27 cellular contexts compared by ENCODE assay signal in genomic region chr2:237323656-237324055, GRCh38.
DNase-seq lines count a peak whose midpoint lies in the region; ATAC-seq and TF ChIP-seq lines count a peak whose summit lies in the region.
"Had no signal": no experiment of that assay in that cellular context is flagged by ENCODE, and none has a peak within 500 bp of the region (broad histone marks: within the 10 kb centered on the region; RNA-seq: fewer than 3 reads in every experiment).

No MANE protein-coding gene starts in this region.

- H3K4me1 Mint-ChIP-seq in chondrocyte (ENCODE audit: low read depth): peaks cover 55% of the 10 kb centered on the region
- H3K4me1 Mint-ChIP-seq in activated naive CD4-positive, alpha-beta T cell treated with anti-CD3 and anti-CD28 coated beads, Interleukin-2, amount 10 ng/mL, durations not matched to agents 7 days and 5 days: no peaks in the 10 kb centered on the region
- H3K4me1 Mint-ChIP-seq: activated CD4-positive, alpha-beta T cell treated with anti-CD3 and anti-CD28 coated beads, Interleukin-2, amount 10 ng/mL, durations not matched to agents 24 days and 14 days; immature natural killer cell had no signal

- in situ Hi-C loops in gastrocnemius medialis (cut with MboI; ENCODE audit: low sequenced_read_pairs in 4 of 4): no loop called here

- no peaks in the 10 kb centered on the region for H3K27me3 ChIP-seq in AG04450 (ENCODE audit: control insufficient read depth, insufficient read depth, low read length)
- no peaks in the 10 kb centered on the region for H3K27me3 ChIP-seq in lower lobe of right lung (ENCODE audit: low read depth)
- H3K27me3 ChIP-seq in gastrocnemius medialis: no peaks in the 10 kb centered on the region
- H3K27me3 ChIP-seq: BLaER1 treated with 17β-estradiol and CSF1 and Interleukin-3, amounts not matched to agents 10 nM and 100 nM; left lung; neural progenitor cell had no signal

- no peak for ATAC-seq in lower lobe of right lung
- ATAC-seq in gastrocnemius medialis: no peak
- ATAC-seq in HG03520 (IDR thresholded peaks at IDR 0.05; ENCODE audit: unreplicated experiment): no peak
- ATAC-seq: activated T-cell treated with anti-CD3 and anti-CD28 coated beads, Interleukin-2, amount 50 U/mL, for 4 hours; left lung; T-helper 17 cell had no signal

- H3K27ac ChIP-seq in AG04450 (ENCODE audit: low read depth, low read length) (peak overlapping the region; percentile 80), lower lobe of right lung (peak overlapping the region; percentile 24), gastrocnemius medialis (peak overlapping the region in 3 of 4 donors; percentile 28 to 72 (median 60))
- H3K27ac ChIP-seq: BLaER1 treated with 17β-estradiol and CSF1 and Interleukin-3, amounts not matched to agents 10 nM and 100 nM; neural progenitor cell; SK-N-MC had no signal

- no peaks in the 10 kb centered on the region for H3K9me3 Mint-ChIP-seq in chondrocyte (ENCODE audit: low read depth)
- no peaks in the 10 kb centered on the region for H3K9me3 Mint-ChIP-seq in activated naive CD4-positive, alpha-beta T cell treated with anti-CD3 and anti-CD28 coated beads, Interleukin-2, amount 10 ng/mL, durations not matched to agents 7 days and 5 days
- H3K9me3 Mint-ChIP-seq: activated CD4-positive, alpha-beta T cell treated with anti-CD3 and anti-CD28 coated beads, Interleukin-2, amount 10 ng/mL, durations not matched to agents 24 days and 14 days; activated T-cell treated with anti-CD3 and anti-CD28 coated beads, Interleukin-2, amount 50 U/mL, for 4 hours; immature natural killer cell; neural progenitor cell had no signal

- TF ChIP-seq CTCF in AG04450 (IDR thresholded peaks at IDR 0.05; ENCODE audit: low read depth, low read length): no peak
- peak; percentile 25 for TF ChIP-seq CTCF in chondrocyte (IDR thresholded peaks at IDR 0.05)
- no peak for TF ChIP-seq CTCF in lower lobe of right lung (IDR thresholded peaks at IDR 0.05)
- no peak for TF ChIP-seq CTCF in gastrocnemius medialis (IDR thresholded peaks at IDR 0.05 in 4 of 5, conservative IDR thresholded peaks at IDR 0.05 in 1 of 5)

- H3K9me3 ChIP-seq in AG04450 (ENCODE audit: control insufficient read depth, insufficient read depth, low read length): no peaks in the 10 kb centered on the region; the same call in 1 of the 2 replicates
- H3K9me3 ChIP-seq in lower lobe of right lung: no peaks in the 10 kb centered on the region
- no peaks in the 10 kb centered on the region for H3K9me3 ChIP-seq in gastrocnemius medialis
- H3K9me3 ChIP-seq: BLaER1 treated with 17β-estradiol and CSF1 and Interleukin-3, amounts not matched to agents 10 nM and 100 nM; left lung had no signal

- no peak overlapping the region for H3K4me3 Mint-ChIP-seq in chondrocyte (ENCODE audit: unreplicated experiment)
- H3K4me3 Mint-ChIP-seq in activated naive CD4-positive, alpha-beta T cell treated with anti-CD3 and anti-CD28 coated beads, Interleukin-2, amount 10 ng/mL, durations not matched to agents 7 days and 5 days: no peak overlapping the region
- H3K4me3 Mint-ChIP-seq: activated CD4-positive, alpha-beta T cell treated with anti-CD3 and anti-CD28 coated beads, Interleukin-2, amount 10 ng/mL, durations not matched to agents 24 days and 14 days; activated T-cell treated with anti-CD3 and anti-CD28 coated beads, Interleukin-2, amount 50 U/mL, for 4 hours; immature natural killer cell; neural progenitor cell; T-helper 17 cell had no signal

- peaks cover 6% of the 10 kb centered on the region for H3K36me3 Mint-ChIP-seq in chondrocyte (ENCODE audit: low read depth)
- H3K36me3 Mint-ChIP-seq in activated naive CD4-positive, alpha-beta T cell treated with anti-CD3 and anti-CD28 coated beads, Interleukin-2, amount 10 ng/mL, durations not matched to agents 7 days and 5 days: no peaks in the 10 kb centered on the region
- H3K36me3 Mint-ChIP-seq: immature natural killer cell, neural progenitor cell had no signal

- H3K4me3 ChIP-seq in AG04450 (ENCODE audit: low read depth, low read length) (no peak overlapping the region), lower lobe of right lung (no peak overlapping the region), gastrocnemius medialis (no peak overlapping the region)
- H3K4me3 ChIP-seq: BLaER1 treated with 17β-estradiol and CSF1 and Interleukin-3, amounts not matched to agents 10 nM and 100 nM; dorsolateral prefrontal cortex; left lung; neural progenitor cell; SK-N-MC had no signal

- CTCF ChIA-PET in AG04450 (lab: Charles Lee): no interaction called here
- CTCF ChIA-PET in activated naive CD4-positive, alpha-beta T cell treated with anti-CD3 and anti-CD28 coated beads, Interleukin-2, amount 10 ng/mL, durations not matched to agents 7 days and 5 days (lab: Charles Lee): no interaction called here

- H3K36me3 ChIP-seq in lower lobe of right lung: no peaks in the 10 kb centered on the region
- H3K36me3 ChIP-seq in gastrocnemius medialis: no peaks in the 10 kb centered on the region
- H3K36me3 ChIP-seq: BLaER1 treated with 17β-estradiol and CSF1 and Interleukin-3, amounts not matched to agents 10 nM and 100 nM; left lung; neural progenitor cell had no signal

- H3K27ac Mint-ChIP-seq in chondrocyte (ENCODE audit: unreplicated experiment): peak overlapping the region; percentile 77
- no peak overlapping the region for H3K27ac Mint-ChIP-seq in activated naive CD4-positive, alpha-beta T cell treated with anti-CD3 and anti-CD28 coated beads, Interleukin-2, amount 10 ng/mL, durations not matched to agents 7 days and 5 days
- H3K27ac Mint-ChIP-seq: activated CD4-positive, alpha-beta T cell treated with anti-CD3 and anti-CD28 coated beads, Interleukin-2, amount 10 ng/mL, durations not matched to agents 24 days and 14 days; immature natural killer cell; neural progenitor cell; T-helper 17 cell had no signal

- H3K27me3 Mint-ChIP-seq in chondrocyte (ENCODE audit: low read depth): no peaks in the 10 kb centered on the region
- H3K27me3 Mint-ChIP-seq in activated naive CD4-positive, alpha-beta T cell treated with anti-CD3 and anti-CD28 coated beads, Interleukin-2, amount 10 ng/mL, durations not matched to agents 7 days and 5 days: peaks cover 5% of the 10 kb centered on the region
- H3K27me3 Mint-ChIP-seq: activated CD4-positive, alpha-beta T cell treated with anti-CD3 and anti-CD28 coated beads, Interleukin-2, amount 10 ng/mL, durations not matched to agents 24 days and 14 days had no signal

- no peak for DNase-seq in AG04450 (ENCODE audit: low read depth, low spot score)
- no peak for DNase-seq in chondrocyte (ENCODE audit: low spot score)
- DNase-seq in lower lobe of right lung: no peak
- no peak for DNase-seq in gastrocnemius medialis
- DNase-seq in activated naive CD4-positive, alpha-beta T cell treated with anti-CD3 and anti-CD28 coated beads, Interleukin-2, amount 10 ng/mL, durations not matched to agents 7 days and 5 days: no peak
- no peak for DNase-seq in cerebellar nuclear complex (lab: John Stamatoyannopoulos, UW)
- DNase-seq in T-helper 1 cell: no peak
- DNase-seq: ACHN; activated CD4-positive, alpha-beta T cell treated with anti-CD3 and anti-CD28 coated beads, Interleukin-2, amount 10 ng/mL, durations not matched to agents 24 days and 14 days; activated naive CD4-positive, alpha-beta T cell treated with Interleukin-2 at 50 U/mL for 16 hours; activated T-cell treated with anti-CD3 and anti-CD28 coated beads, Interleukin-2, amount 50 U/mL, for 4 hours; amygdala; COR-L47; DMS79; dorsolateral prefrontal cortex; GF-D8; hippocampal formation; immature natural killer cell; KG1; left lung; NCI-H2171; NCI-H524; T-helper 17 cell had no signal

- POLR2A ChIA-PET in AG04450 (lab: Yijun Ruan, JAX): interaction anchor here (0.7 to 1.3 kb wide), 3 partner anchors 10 to 244 kb away, joined by 3 to 4 read pairs (median 3); no protein-coding TSS in a partner anchor

- intact Hi-C loops in lower lobe of right lung (cut with DNase I): no loop called here
- intact Hi-C loops in gastrocnemius medialis (cut with DNase I; ENCODE audit: low total_unique reads): loop anchor here (2.0 to 5.0 kb wide), 3 partner anchors 66 to 231 kb away; no protein-coding TSS in a partner anchor

- H3K4me1 ChIP-seq in lower lobe of right lung: peaks cover 6% of the 10 kb centered on the region
- H3K4me1 ChIP-seq in gastrocnemius medialis: peaks cover 12 to 31% of the 10 kb centered on the region in 2 donors
- H3K4me1 ChIP-seq: BLaER1 treated with 17β-estradiol and CSF1 and Interleukin-3, amounts not matched to agents 10 nM and 100 nM; neural progenitor cell had no signal

- no peak for TF ChIP-seq POLR2A in gastrocnemius medialis (IDR thresholded peaks at IDR 0.05)

Comparison
In these comparisons a context has a peak if more than half of its experiments do, and no peak if none do; other contexts are left out.
1. H3K27ac ChIP-seq: peak in every context shown above with its lines; median percentile 80 in AG04450; 60 in gastrocnemius medialis; 24 in lower lobe of right lung.